In genomic region chr5:38344891-38345290, GRCh38 we compare ENCODE assay signal across 9 cellular contexts.
"Had no signal": no experiment of that assay in that cellular context is flagged by ENCODE, and none has a peak within 500 bp of the region (broad histone marks: within the 10 kb centered on the region; RNA-seq: fewer than 3 reads in every experiment).

No MANE protein-coding gene starts in this region.

- H3K4me3 Mint-ChIP-seq: GM23338, H9, HFFc6 had no signal

- H3K4me1 ChIP-seq: HAP-1 had no signal

- H3K4me1 Mint-ChIP-seq: GM23338 had no signal

- H3K9me3 Mint-ChIP-seq: GM23338, H9, HFFc6 had no signal

- H3K9ac ChIP-seq: GM23248 had no signal

- H3K27ac ChIP-seq: GM23248 had no signal

- H3K27ac Mint-ChIP-seq: GM23338, H9, HFFc6 had no signal

- H3K4me3 ChIP-seq: GM23248, GM23338, HAP-1 had no signal

- DNase-seq: GM23248, GOT3, H7, H9, HCEC 1CT, HFFc6 had no signal

- ATAC-seq: GM23338, HCT116 had no signal

- H3K4me2 ChIP-seq: GM23338 had no signal

- H3K36me3 ChIP-seq: HAP-1 had no signal
